11 cellular contexts compared by ENCODE assay signal in the genomic region with DNA sequence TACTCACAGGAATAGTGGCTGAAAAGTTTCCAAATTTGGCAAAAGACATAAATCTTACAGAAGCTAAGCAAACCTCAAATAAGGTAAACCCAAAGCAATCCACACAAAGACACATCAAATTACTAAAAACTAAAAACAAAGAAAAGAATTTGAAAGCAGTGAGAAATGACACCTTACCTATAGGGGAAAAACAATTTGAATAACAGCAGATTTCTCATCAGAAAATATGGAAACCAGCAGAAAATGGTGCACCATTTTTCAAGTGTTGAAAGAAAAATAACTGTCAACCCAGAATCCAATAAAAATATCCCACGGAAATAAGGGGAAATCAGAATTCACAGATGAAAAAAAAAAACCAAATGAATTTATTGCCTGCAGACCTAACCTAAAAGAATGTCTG.
"Had no signal": no experiment of that assay in that cellular context is flagged by ENCODE, and none has a peak within 500 bp of the region (broad histone marks: within the 10 kb centered on the region; RNA-seq: fewer than 3 reads in every experiment).

No MANE protein-coding gene starts in this region.

- FAIRE-seq: H1, H54 had no signal

- ATAC-seq: GM23338, HCT116 had no signal

- H3K4me1 ChIP-seq: HAP-1 had no signal

- H3K27ac Mint-ChIP-seq: GM23338, H9, HFFc6 had no signal

- H2AFZ ChIP-seq: GM23248, GM23338 had no signal

- H3K27ac ChIP-seq: GM23248 had no signal

- DNase-seq: GM23248, GOT3, H7, H9, HCEC 1CT, HFFc6 had no signal

- H3K4me3 Mint-ChIP-seq: GM23338, H9, HFFc6 had no signal

- H3K9me3 ChIP-seq: HAP-1 had no signal

- H3K4me3 ChIP-seq: GM23248, GM23338, HAP-1 had no signal

- H3K4me2 ChIP-seq: GM23338 had no signal

- H3K4me1 Mint-ChIP-seq: GM23338, H9 had no signal

- H3K36me3 ChIP-seq: HAP-1 had no signal

- H3K9ac ChIP-seq: GM23248 had no signal
